4 cellular contexts compared by ENCODE assay signal in genomic region chr15:80399508-80399907, GRCh38. TPM values are rescaled to one million over a fixed set of nuclear protein-coding genes. Genes with fewer than 3 reads are reported as not detected.
"Had no signal": no experiment of that assay in that cellular context is flagged by ENCODE, and none has a peak within 500 bp of the region (broad histone marks: within the 10 kb centered on the region; RNA-seq: fewer than 3 reads in every experiment).

No MANE protein-coding gene starts in this region.

- DNase-seq: GDM1, GF-D8 had no signal

- H3K4me3 ChIP-seq: GM12878 had no signal

RNA-seq across cellular contexts. Expression of gene ARNT2, which starts 4.7 kb away (rescaled TPM):
- total RNA-seq: G401, GM12878 had no signal
